ENCODE assay signal across 17 cellular contexts in the genomic region with DNA sequence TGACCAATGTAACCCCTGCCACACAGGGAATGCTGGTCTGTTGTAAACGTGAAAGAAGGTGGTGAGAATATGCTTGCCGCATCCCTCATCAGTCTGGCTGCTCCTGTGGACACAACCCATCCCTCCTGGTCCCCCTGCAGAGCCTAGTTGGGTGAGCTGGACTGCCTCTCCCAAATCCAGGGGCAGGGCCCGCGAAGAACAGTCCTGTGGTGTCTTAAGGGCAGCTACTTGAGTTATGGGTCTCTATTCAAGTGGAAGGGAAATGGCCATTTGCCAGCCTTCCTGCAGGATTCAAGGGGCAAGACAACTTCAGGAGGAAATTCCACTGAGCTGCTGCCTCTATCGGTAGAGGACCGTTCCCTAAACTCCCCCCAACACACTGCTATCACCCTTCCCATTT.
A peak's percentile ranks its signal among the peaks of the same experiment; 100 is the strongest.
DNase-seq lines count a peak whose midpoint lies in the region; ATAC-seq, FAIRE-seq and TF ChIP-seq lines count a peak whose summit lies in the region.
"Had no signal": no experiment of that assay in that cellular context is flagged by ENCODE, and none has a peak within 500 bp of the region (broad histone marks: within the 10 kb centered on the region; RNA-seq: fewer than 3 reads in every experiment).

No MANE protein-coding gene starts in this region.

- H2AK5ac ChIP-seq in neuronal stem cell (ENCODE audit: low read depth, low read length), result no peak overlapping the region

- H3K4me2 ChIP-seq in Loucy (ENCODE audit: low read depth, low read length, poor library complexity, severe bottlenecking) (peak overlapping the region; percentile 35), K562 (ENCODE audit: insufficient read depth, low read length) (no peak overlapping the region), neuronal stem cell (ENCODE audit: insufficient read depth, low read length, poor library complexity, severe bottlenecking) (no peak overlapping the region)
- H3K4me2 ChIP-seq: KMS-11 had no signal

- no peak overlapping the region for H2BK5ac ChIP-seq in neuronal stem cell (ENCODE audit: low read length)

- H2BK120ac ChIP-seq in neuronal stem cell (ENCODE audit: low read depth, low read length), result no peak overlapping the region

- H3K4me3 ChIP-seq in heart right ventricle, result no peak overlapping the region
- no peak overlapping the region for H3K4me3 ChIP-seq in Loucy (ENCODE audit: low read length, poor library complexity, severe bottlenecking)
- no peak overlapping the region for H3K4me3 ChIP-seq in K562
- no peak overlapping the region for H3K4me3 ChIP-seq in neuronal stem cell (ENCODE audit: low read length in 2 of 2)
- H3K4me3 ChIP-seq: SJSA1 had no signal

- H3K4ac ChIP-seq in neuronal stem cell (ENCODE audit: low read length), result no peak overlapping the region

- peaks cover 82% of the 10 kb centered on the region for H3K79me2 ChIP-seq in Loucy (ENCODE audit: insufficient read depth, low read length)
- no peaks in the 10 kb centered on the region for H3K79me2 ChIP-seq in K562 (ENCODE audit: control insufficient read depth, insufficient read depth, low read length)

- H3K27ac ChIP-seq in heart right ventricle (peak overlapping the region in 1 of 10 donors; percentile 26), K562 (ENCODE audit: extremely low read depth, low read depth, low read length) (no peak overlapping the region), neuronal stem cell (replicated peaks; ENCODE audit: low read length) (no peak overlapping the region)
- H3K27ac ChIP-seq: KMS-11, SJSA1 had no signal

- no peaks in the 10 kb centered on the region for H3K9me2 ChIP-seq in Loucy (replicated peaks; ENCODE audit: low read depth, low read length)

- TF ChIP-seq RAD21 in K562 (CRISPR knock-in tag; conservative IDR thresholded peaks at IDR 0.05 in 1 of 2, IDR thresholded peaks at IDR 0.05 in 1 of 2), result no peak

- peak; percentile 30 for DNase-seq in Right ventricle myocardium superior
- DNase-seq in heart right ventricle, result no peak
- DNase-seq in K562 (ENCODE audit: extremely low read depth in 1 of 4, low spot score in 3 of 4), result no peak
- no peak for DNase-seq in neuronal stem cell (ENCODE audit: low spot score)
- no peak for DNase-seq in activated CD4-positive, CD25-positive, alpha-beta regulatory T cell treated with anti-CD3 and anti-CD28 coated beads, Interleukin-2, amount 50 U/mL, for 72 hours
- DNase-seq in 8988T, result no peak
- DNase-seq: ACHN; CD4-positive, alpha-beta T cell; HFFc6; NCI-H187 treated with DMSO at 0.1 percent for 48 hours; NCI-H526 treated with DMSO at 0.1 percent for 48 hours; OCI-M1; RPMI8226 had no signal

- no peak for ATAC-seq in Right ventricle myocardium superior (ENCODE audit: poor library complexity)
- no peak for ATAC-seq in heart right ventricle
- no peak for ATAC-seq in K562
- ATAC-seq in HG03280 (IDR thresholded peaks at IDR 0.05; ENCODE audit: unreplicated experiment), result no peak

- H3K9ac ChIP-seq in Loucy (ENCODE audit: low read depth, low read length, poor library complexity, severe bottlenecking) (peak overlapping the region; percentile 24), K562 (ENCODE audit: insufficient read depth in 1 of 2, low read depth in 2 of 2, low read length in 2 of 2) (no peak overlapping the region), neuronal stem cell (ENCODE audit: low read depth, low read length, poor library complexity) (peak overlapping the region; percentile 52)
- H3K9ac ChIP-seq: KMS-11 had no signal

- H3K4me1 ChIP-seq in heart right ventricle, result peaks cover 4 to 51% (median 29%) of the 10 kb centered on the region in 9 donors
- H3K4me1 ChIP-seq in Loucy (ENCODE audit: insufficient read depth, low read length, poor library complexity, severe bottlenecking), result peaks cover 40% of the 10 kb centered on the region
- H3K4me1 ChIP-seq in K562 (replicated peaks in 1 of 2; ENCODE audit: control insufficient read depth in 2 of 2, insufficient read depth in 2 of 2, low read length in 2 of 2), result peaks cover 14 to 27% of the 10 kb centered on the region in 2 experiments; a peak in 4 of 5 replicates
- peaks cover 8% of the 10 kb centered on the region in 2 donors for H3K4me1 ChIP-seq in neuronal stem cell (ENCODE audit: control insufficient read depth in 2 of 2, insufficient read depth in 1 of 2, low read depth in 1 of 2, low read length in 2 of 2)
- H3K4me1 ChIP-seq: SJSA1 had no signal

- BruUV-seq in K562 (replicated peaks; lab: Mats Ljungman, UMichigan), result no TSS peak

- H2AFZ ChIP-seq in Loucy (ENCODE audit: low read length) (no peak overlapping the region), K562 (ENCODE audit: low read depth, low read length) (no peak overlapping the region), neuronal stem cell (ENCODE audit: low read length) (no peak overlapping the region)

- WGBS in heart right ventricle, 2 donors, result 44 to 52% methylated on average over 6 of the region's 6 CpGs
- 37% methylated on average over 6 of the region's 6 CpGs for WGBS in K562 (ENCODE audit: insufficient coverage, low coverage, missing lambda C conversion rate)
- no CpG with 5 or more reads among the region's 6 CpGs for WGBS in neuronal stem cell (ENCODE audit: extremely low coverage in 2 of 2, insufficient read length in 2 of 2, insufficient replicate concordance in 1 of 2), 2 donors

- no peaks in the 10 kb centered on the region for H3F3A ChIP-seq in Loucy (ENCODE audit: low read depth)

- POLR2A ChIA-PET in K562 (lab: Yijun Ruan, JAX), result interaction anchor here (0.9 to 2.5 kb wide), 3 partner anchors 9 to 24 kb away, joined by 4 to 8 read pairs (median 7); no protein-coding TSS in a partner anchor

- H3K23ac ChIP-seq in neuronal stem cell (ENCODE audit: low read depth, low read length, poor library complexity), result no peak overlapping the region

- CTCF ChIA-PET in K562 (lab: Yijun Ruan, JAX; ENCODE audit: low intra/inter-chr PET ratio), result no interaction called here

- no peaks in the 10 kb centered on the region for H3K79me1 ChIP-seq in neuronal stem cell (ENCODE audit: low read depth, low read length)

- no peak overlapping the region for H4K91ac ChIP-seq in neuronal stem cell (ENCODE audit: low read depth, low read length, poor library complexity)

- H2BK12ac ChIP-seq in neuronal stem cell (ENCODE audit: low read length), result no peak overlapping the region

- no peak for TF ChIP-seq EP300 in K562 (IDR thresholded peaks at IDR 0.05; ENCODE audit: low read length)

- no peak for FAIRE-seq in K562 (lab: Jason Lieb, UNC)

- H3K18ac ChIP-seq in neuronal stem cell (ENCODE audit: low read length), result no peak overlapping the region

- intact Hi-C loops in Right ventricle myocardium superior (cut with DNase I) (no loop called here), heart right ventricle (cut with DNase I) (no loop called here), K562 (cut with micrococcal nuclease) (no loop called here)

- H4K20me1 ChIP-seq in Loucy (ENCODE audit: insufficient read depth, low read length, poor library complexity, severe bottlenecking), result peaks cover 5% of the 10 kb centered on the region
- peaks cover 17% of the 10 kb centered on the region; the same call in 1 of the 2 replicates for H4K20me1 ChIP-seq in K562 (replicated peaks; ENCODE audit: control insufficient read depth, insufficient read depth, low read length)

- H3K27me3 ChIP-seq in heart right ventricle, result no peaks in the 10 kb centered on the region
- H3K27me3 ChIP-seq in Loucy (ENCODE audit: insufficient read depth, low read length, poor library complexity, severe bottlenecking), result no peaks in the 10 kb centered on the region
- H3K27me3 ChIP-seq in K562 (ENCODE audit: control insufficient read depth in 2 of 2, insufficient read depth in 2 of 2, low read length in 2 of 2), result no peaks in the 10 kb centered on the region
- H3K27me3 ChIP-seq in neuronal stem cell (ENCODE audit: control insufficient read depth in 3 of 3, insufficient read depth in 3 of 3, low read depth in 1 of 3, low read length in 3 of 3), result no peaks in the 10 kb centered on the region
- H3K27me3 ChIP-seq: SJSA1 had no signal

- TF ChIP-seq POLR2A in K562 (conservative IDR thresholded peaks at IDR 0.05), result no peak

- in situ Hi-C loops in K562 (cut with MboI), result no loop called here

- no peaks in the 10 kb centered on the region for H3K9me3 ChIP-seq in heart right ventricle
- no peaks in the 10 kb centered on the region for H3K9me3 ChIP-seq in Loucy (ENCODE audit: insufficient read depth, low read depth, low read length)
- H3K9me3 ChIP-seq in K562 (replicated peaks; ENCODE audit: control insufficient read depth, insufficient read depth, low read depth, low read length), result no peaks in the 10 kb centered on the region
- H3K9me3 ChIP-seq in neuronal stem cell (replicated peaks in 1 of 2; ENCODE audit: control insufficient read depth in 2 of 2, insufficient read depth in 1 of 2, low read depth in 1 of 2, low read length in 2 of 2), result no peaks in the 10 kb centered on the region
- H3K9me3 ChIP-seq: SJSA1 had no signal

- peaks cover 0 to 22% (median 0%) of the 10 kb centered on the region in 9 donors for H3K36me3 ChIP-seq in heart right ventricle
- H3K36me3 ChIP-seq in Loucy (ENCODE audit: insufficient read depth, low read length), result no peaks in the 10 kb centered on the region; the same call in 1 of the 2 replicates
- H3K36me3 ChIP-seq in K562 (ENCODE audit: control insufficient read depth, insufficient read depth, low read length), result no peaks in the 10 kb centered on the region
- no peaks in the 10 kb centered on the region for H3K36me3 ChIP-seq in neuronal stem cell (replicated peaks in 1 of 2; ENCODE audit: control insufficient read depth in 2 of 2, insufficient read depth in 2 of 2, low read length in 2 of 2)
- H3K36me3 ChIP-seq: SJSA1 had no signal

- no peak for TF ChIP-seq CTCF in heart right ventricle (IDR thresholded peaks at IDR 0.05)
- TF ChIP-seq CTCF in Loucy (conservative IDR thresholded peaks at IDR 0.05; ENCODE audit: low read length), result no peak
- no peak for TF ChIP-seq CTCF in K562 (IDR thresholded peaks at IDR 0.05 in 2 of 3, conservative IDR thresholded peaks at IDR 0.05 in 1 of 3; ENCODE audit: insufficient read depth in 2 of 3, low read depth in 1 of 3, low read length in 3 of 3)

- no peak overlapping the region for H3K14ac ChIP-seq in neuronal stem cell (ENCODE audit: low read length)

- no peaks in the 10 kb centered on the region for H3K9me1 ChIP-seq in K562 (ENCODE audit: control insufficient read depth, insufficient read depth, low read length)

- H4K8ac ChIP-seq in neuronal stem cell (ENCODE audit: low read depth, low read length), result no peak overlapping the region

- no peak overlapping the region for H2BK15ac ChIP-seq in neuronal stem cell (ENCODE audit: low read length)

TF ChIP-seq in K562, 482 proteins besides CTCF, POLR2A, EP300 and RAD21:
- TF ChIP-seq NFIC (IDR thresholded peaks at IDR 0.05), result peak; percentile 11; the same call in 1 of the 2 replicates
- no peak for TF ChIP-seq BCL6 (CRISPR knock-in tag; IDR thresholded peaks at IDR 0.05)
- TF ChIP-seq CREM (IDR thresholded peaks at IDR 0.05; ENCODE audit: low read depth), result no peak

Comparison
In these comparisons a context has a peak if more than half of its experiments do, and no peak if none do; other contexts are left out.
1. H3K9ac ChIP-seq: peak in Loucy (single experiment) and neuronal stem cell (single experiment); none in K562 (0 of 2).